In the genomic region with DNA sequence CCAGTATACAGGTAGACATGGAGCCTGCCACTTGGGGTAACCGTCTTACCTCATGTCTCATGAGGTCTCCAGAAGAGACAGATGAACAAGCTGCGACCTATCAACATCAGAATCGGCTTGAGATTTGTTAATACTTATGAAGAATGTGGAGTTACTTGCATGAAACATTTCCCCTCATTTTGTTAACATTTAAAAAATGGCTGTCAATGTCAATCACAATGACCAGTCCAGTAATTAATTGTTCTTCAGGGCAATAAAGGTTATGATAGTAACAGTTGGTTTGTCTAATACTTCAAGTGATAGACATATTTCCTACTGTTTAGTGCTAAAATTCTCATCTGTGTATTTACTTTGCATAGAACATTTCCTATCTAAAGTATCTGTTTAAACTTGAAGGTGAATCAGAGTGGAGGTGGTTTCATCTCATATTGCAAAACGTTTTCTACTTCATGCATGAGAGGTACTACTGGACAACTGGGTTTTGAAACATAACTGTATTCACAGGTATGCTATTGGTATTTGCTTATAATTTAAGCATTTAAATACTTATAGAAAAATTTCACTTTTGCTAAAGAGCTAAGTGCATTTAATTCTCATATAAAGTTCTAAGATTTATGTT, we compare ENCODE assay signal across 16 cellular contexts. TPM values are rescaled to one million over a fixed set of nuclear protein-coding genes. Genes with fewer than 3 reads are reported as not detected.
DNase-seq lines count a peak whose midpoint lies in the region; ATAC-seq and TF ChIP-seq lines count a peak whose summit lies in the region.
"Had no signal": no experiment of that assay in that cellular context is flagged by ENCODE, and none has a peak within 500 bp of the region (broad histone marks: within the 10 kb centered on the region; RNA-seq: fewer than 3 reads in every experiment).

No MANE protein-coding gene starts in this region.

- H3K27me3 ChIP-seq in breast epithelium, result no peaks in the 10 kb centered on the region
- no peaks in the 10 kb centered on the region for H3K27me3 ChIP-seq in left lung
- H3K27me3 ChIP-seq in A673 (replicated peaks; ENCODE audit: insufficient read depth, low read depth, low read length, poor library complexity), result no peaks in the 10 kb centered on the region
- H3K27me3 ChIP-seq: upper lobe of right lung had no signal

- H3K27ac Mint-ChIP-seq in MCF 10A (ENCODE audit: low read depth, unreplicated experiment) (peak overlapping the region; percentile 52), type B pancreatic cell (peak overlapping the region; percentile 25)
- H3K27ac Mint-ChIP-seq in activated CD8-positive, alpha-beta T cell treated with anti-CD3 and anti-CD28 coated beads for 36 hours, result peak overlapping the region; percentile 86

- no peak for TF ChIP-seq CTCF in MCF 10A (IDR thresholded peaks at IDR 0.05; ENCODE audit: unreplicated experiment)
- TF ChIP-seq CTCF in breast epithelium (IDR thresholded peaks at IDR 0.05), result no peak
- TF ChIP-seq CTCF in activated CD8-positive, alpha-beta T cell treated with anti-CD3 and anti-CD28 coated beads for 36 hours (IDR thresholded peaks at IDR 0.05), result no peak
- no peak for TF ChIP-seq CTCF in left lung (IDR thresholded peaks at IDR 0.05)
- no peak for TF ChIP-seq CTCF in type B pancreatic cell (conservative IDR thresholded peaks at IDR 0.05)
- TF ChIP-seq CTCF in A673 (conservative IDR thresholded peaks at IDR 0.05; ENCODE audit: low read depth, low read length), result no peak

- no peak for ATAC-seq in activated CD8-positive, alpha-beta T cell treated with anti-CD3 and anti-CD28 coated beads for 36 hours
- peak; percentile 10 for ATAC-seq in left lung
- ATAC-seq in Right ventricle myocardium inferior, result no peak
- ATAC-seq: Panc1, upper lobe of right lung had no signal

- H3K4me3 Mint-ChIP-seq in MCF 10A (ENCODE audit: unreplicated experiment) (no peak overlapping the region), type B pancreatic cell (no peak overlapping the region)
- no peak overlapping the region for H3K4me3 Mint-ChIP-seq in activated CD8-positive, alpha-beta T cell treated with anti-CD3 and anti-CD28 coated beads for 36 hours

- CTCF ChIA-PET in MCF 10A (lab: Yijun Ruan, JAX) (interaction anchor here (0.6 to 1.2 kb wide), 6 partner anchors 10 to 494 kb away, joined by 3 to 6 read pairs (median 4); no protein-coding TSS in a partner anchor), A673 (lab: Charles Lee) (no interaction called here)
- CTCF ChIA-PET in activated CD8-positive, alpha-beta T cell treated with anti-CD3 and anti-CD28 coated beads for 36 hours (lab: Charles Lee), result interaction anchor here (0.6 to 5.3 kb wide), 7 partner anchors 8 to 234 kb away, joined by 4 to 28 read pairs (median 4); partner anchors contain the start of gene SERTAD2

- H3K4me1 Mint-ChIP-seq in MCF 10A (ENCODE audit: insufficient read depth, unreplicated experiment) (peaks cover 27% of the 10 kb centered on the region), type B pancreatic cell (ENCODE audit: unreplicated experiment) (peaks cover 77% of the 10 kb centered on the region)
- H3K4me1 Mint-ChIP-seq in activated CD8-positive, alpha-beta T cell treated with anti-CD3 and anti-CD28 coated beads for 36 hours (ENCODE audit: low read depth), result peaks cover 79% of the 10 kb centered on the region

- H3K27ac ChIP-seq in breast epithelium (peak overlapping the region in 1 of 2 donors; percentile 14), left lung (peak overlapping the region in 1 of 2 donors; percentile 1), A673 (ENCODE audit: low read depth, low read length, poor library complexity, severe bottlenecking) (no peak overlapping the region)
- H3K27ac ChIP-seq: upper lobe of right lung had no signal

- no peaks in the 10 kb centered on the region for H3K9me3 ChIP-seq in breast epithelium
- H3K9me3 ChIP-seq in left lung, result no peaks in the 10 kb centered on the region
- no peaks in the 10 kb centered on the region for H3K9me3 ChIP-seq in A673 (ENCODE audit: low read depth, low read length, poor library complexity, severe bottlenecking)
- H3K9me3 ChIP-seq: upper lobe of right lung had no signal

- peak; percentile 55 for DNase-seq in MCF 10A (ENCODE audit: unreplicated experiment)
- no peak for DNase-seq in breast epithelium (ENCODE audit: low spot score in 2 of 2)
- DNase-seq in activated CD8-positive, alpha-beta T cell treated with anti-CD3 and anti-CD28 coated beads for 36 hours, result no peak
- no peak for DNase-seq in left lung
- DNase-seq in type B pancreatic cell (ENCODE audit: extremely low spot score, unreplicated experiment), result no peak
- no peak for DNase-seq in Right ventricle myocardium inferior (ENCODE audit: missing footprints)
- no peak for DNase-seq in 8988T
- no peak for DNase-seq in A673 (ENCODE audit: low spot score)
- DNase-seq: activated CD8-positive, alpha-beta memory T cell treated with anti-CD3 and anti-CD28 coated beads for 24 hours; DMS53; NCI-H1694; NCI-H510A treated with DMSO at 0.1 percent for 48 hours; posterior cingulate gyrus; T1000; upper lobe of right lung had no signal

- H3K4me3 ChIP-seq in breast epithelium, result no peak overlapping the region
- H3K4me3 ChIP-seq in left lung, result no peak overlapping the region
- no peak overlapping the region for H3K4me3 ChIP-seq in A673 (ENCODE audit: low read depth, low read length, poor library complexity, severe bottlenecking)
- H3K4me3 ChIP-seq: upper lobe of right lung had no signal

- H3K36me3 ChIP-seq in breast epithelium (no peaks in the 10 kb centered on the region), left lung (peaks cover 0 to 23% of the 10 kb centered on the region in 2 donors), A673 (ENCODE audit: insufficient read depth, low read length, poor library complexity, severe bottlenecking) (peaks cover 22% of the 10 kb centered on the region)

- POLR2A ChIA-PET in MCF 10A (lab: Yijun Ruan, JAX), result interaction anchor here (0.6 to 12.6 kb wide), 12 partner anchors 10 to 490 kb away, joined by 3 to 216 read pairs (median 4); partner anchors contain the start of gene SERTAD2
- POLR2A ChIA-PET in activated CD8-positive, alpha-beta T cell treated with anti-CD3 and anti-CD28 coated beads for 36 hours (lab: Charles Lee), result interaction anchor here (0.6 to 3.6 kb wide), 2 partner anchors 11 to 15 kb away, joined by 4 to 20 read pairs; partner anchors contain the start of gene SERTAD2
- POLR2A ChIA-PET in A673 (lab: Charles Lee; ENCODE audit: low non-redundant PET), result no interaction called here

- H3K36me3 Mint-ChIP-seq in MCF 10A (ENCODE audit: insufficient read depth, unreplicated experiment) (peaks cover 29% of the 10 kb centered on the region), type B pancreatic cell (peaks cover 23% of the 10 kb centered on the region)
- peaks cover 43% of the 10 kb centered on the region for H3K36me3 Mint-ChIP-seq in activated CD8-positive, alpha-beta T cell treated with anti-CD3 and anti-CD28 coated beads for 36 hours (ENCODE audit: low read depth)

- BruUV-seq in MCF 10A (replicated peaks; lab: Mats Ljungman, UMichigan) (no TSS peak), A673 (replicated peaks; lab: Mats Ljungman, UMichigan) (no TSS peak)

- H3K9me3 Mint-ChIP-seq in MCF 10A (ENCODE audit: unreplicated experiment) (no peaks in the 10 kb centered on the region), type B pancreatic cell (no peaks in the 10 kb centered on the region)
- H3K9me3 Mint-ChIP-seq in activated CD8-positive, alpha-beta T cell treated with anti-CD3 and anti-CD28 coated beads for 36 hours, result no peaks in the 10 kb centered on the region

- H3K4me1 ChIP-seq in breast epithelium (peaks cover 0 to 8% of the 10 kb centered on the region in 2 donors), left lung (peaks cover 0 to 81% of the 10 kb centered on the region in 2 donors), A673 (ENCODE audit: insufficient read depth, low read length, poor library complexity, severe bottlenecking) (peaks cover 72% of the 10 kb centered on the region)

- TF ChIP-seq POLR2A in breast epithelium (IDR thresholded peaks at IDR 0.05), result no peak

- H3K27me3 Mint-ChIP-seq in MCF 10A (ENCODE audit: insufficient read depth, unreplicated experiment) (no peaks in the 10 kb centered on the region), type B pancreatic cell (no peaks in the 10 kb centered on the region)
- no peaks in the 10 kb centered on the region for H3K27me3 Mint-ChIP-seq in activated CD8-positive, alpha-beta T cell treated with anti-CD3 and anti-CD28 coated beads for 36 hours

- intact Hi-C loops in MCF 10A (cut with micrococcal nuclease), result no loop called here
- intact Hi-C loops in breast epithelium (cut with DNase I; ENCODE audit: low total_unique reads), result no loop called here
- intact Hi-C loops in activated CD8-positive, alpha-beta T cell treated with anti-CD3 and anti-CD28 coated beads for 36 hours (cut with micrococcal nuclease), result no loop called here
- intact Hi-C loops in left lung (cut with DNase I), result no loop called here
- intact Hi-C loops in Right ventricle myocardium inferior (cut with DNase I), result no loop called here
- intact Hi-C loops in A673 (cut with micrococcal nuclease; ENCODE audit: unreplicated experiment), result no loop called here

RNA-seq across cellular contexts. Expression of gene SERTAD2, which starts 15.1 kb away (rescaled TPM):
- total RNA-seq in MCF 10A (2022), result 15.0 and 21.6 TPM in 2 replicates
- total RNA-seq in breast epithelium, result 10 to 100 TPM; 12.8 to 20.0 (median 17.0) TPM
- 10 to 100 TPM; 31.2 to 33.9 TPM for total RNA-seq in activated CD8-positive, alpha-beta T cell treated with anti-CD3 and anti-CD28 coated beads for 36 hours
- 10 to 100 TPM; 17.9 to 18.4 TPM for total RNA-seq in left lung
- total RNA-seq in type B pancreatic cell (ENCODE audit: low replicate concordance), result 19.2 and 26.2 TPM in 2 replicates
- 13.6 TPM for total RNA-seq in Right ventricle myocardium inferior
- total RNA-seq in A673 (2021), result 20.8 and 22.2 TPM in 2 replicates

Comparison
In these comparisons a context has a peak if more than half of its experiments do, and no peak if none do; other contexts are left out.
1. H3K27ac Mint-ChIP-seq: peak in every context shown above with its lines; median percentile 86 in activated CD8-positive, alpha-beta T cell treated with anti-CD3 and anti-CD28 coated beads for 36 hours; 52 in MCF 10A; 25 in type B pancreatic cell.